In genomic region chr7:31744294-31744874, GRCh38 we compare ENCODE assay signal across 9 cellular contexts. TPM values are rescaled to one million over a fixed set of nuclear protein-coding genes. Genes with fewer than 3 reads are reported as not detected.
A peak's percentile ranks its signal among the peaks of the same experiment; 100 is the strongest.
DNase-seq lines count a peak whose midpoint lies in the region; ATAC-seq and TF ChIP-seq lines count a peak whose summit lies in the region.
"Had no signal": no experiment of that assay in that cellular context is flagged by ENCODE, and none has a peak within 500 bp of the region (broad histone marks: within the 10 kb centered on the region; RNA-seq: fewer than 3 reads in every experiment).

No MANE protein-coding gene starts in this region.

- peak; percentile 64 for ATAC-seq in HG02588 (IDR thresholded peaks at IDR 0.05; ENCODE audit: unreplicated experiment)
- peak; percentile 64 for ATAC-seq in RWPE2 (ENCODE audit: low read depth)
- peak; percentile 71 to 72 for ATAC-seq in lower lobe of right lung

- DNase-seq in GM10266 (ENCODE audit: extremely low spot score) (peak; percentile 33), NAMALWA (ENCODE audit: low spot score) (peak; percentile 79), RWPE2 (ENCODE audit: low spot score) (no peak), dedifferentiated amniotic fluid mesenchymal stem cell (ENCODE audit: extremely low spot score) (peak; percentile 64), lower lobe of right lung (peak; percentile 56), substantia nigra (lab: John Stamatoyannopoulos, UW) (peak in 42 of 49 donors; percentile 1 to 76 (median 42))

- H3K4me3 ChIP-seq in RWPE2 (ENCODE audit: severe bottlenecking) (no peak overlapping the region), lower lobe of right lung (no peak overlapping the region)

- H3K27ac ChIP-seq in 22Rv1 (no peak overlapping the region), RWPE2 (ENCODE audit: poor library complexity, severe bottlenecking) (no peak overlapping the region), lower lobe of right lung (no peak overlapping the region), substantia nigra (ENCODE audit: low read depth, low read length, poor library complexity, severe bottlenecking) (no peak overlapping the region)

- TF ChIP-seq CTCF in 22Rv1 (IDR thresholded peaks at IDR 0.05) (peak; percentile 92), GM10266 (IDR thresholded peaks at IDR 0.05; ENCODE audit: control insufficient read depth, insufficient read depth, low read depth, missing control alignments) (peak; percentile 82), RWPE2 (IDR thresholded peaks at IDR 0.05; ENCODE audit: poor library complexity, severe bottlenecking) (peak; percentile 91), lower lobe of right lung (IDR thresholded peaks at IDR 0.05) (peak; percentile 85)

- H3K36me3 ChIP-seq in RWPE2 (ENCODE audit: low read depth) (no peaks in the 10 kb centered on the region), lower lobe of right lung (no peaks in the 10 kb centered on the region)

- H3K27me3 ChIP-seq in RWPE2 (ENCODE audit: insufficient read depth, poor library complexity, severe bottlenecking) (no peaks in the 10 kb centered on the region), lower lobe of right lung (ENCODE audit: low read depth) (no peaks in the 10 kb centered on the region)

- H3K4me1 ChIP-seq in RWPE2 (ENCODE audit: insufficient read depth, poor library complexity, severe bottlenecking) (peaks cover 8% of the 10 kb centered on the region), lower lobe of right lung (no peaks in the 10 kb centered on the region)

- intact Hi-C loops in lower lobe of right lung (cut with DNase I): no loop called here

- H3K9me3 ChIP-seq in RWPE2 (ENCODE audit: severe bottlenecking) (no peaks in the 10 kb centered on the region), lower lobe of right lung (no peaks in the 10 kb centered on the region)

RNA-seq across cellular contexts. Expression of gene PPP1R17, which starts 57.4 kb away (rescaled TPM):
- not detected for total RNA-seq in lower lobe of right lung
- total RNA-seq: lower leg skin had no signal
